ENCODE assay signal across 8 cellular contexts in the genomic region with DNA sequence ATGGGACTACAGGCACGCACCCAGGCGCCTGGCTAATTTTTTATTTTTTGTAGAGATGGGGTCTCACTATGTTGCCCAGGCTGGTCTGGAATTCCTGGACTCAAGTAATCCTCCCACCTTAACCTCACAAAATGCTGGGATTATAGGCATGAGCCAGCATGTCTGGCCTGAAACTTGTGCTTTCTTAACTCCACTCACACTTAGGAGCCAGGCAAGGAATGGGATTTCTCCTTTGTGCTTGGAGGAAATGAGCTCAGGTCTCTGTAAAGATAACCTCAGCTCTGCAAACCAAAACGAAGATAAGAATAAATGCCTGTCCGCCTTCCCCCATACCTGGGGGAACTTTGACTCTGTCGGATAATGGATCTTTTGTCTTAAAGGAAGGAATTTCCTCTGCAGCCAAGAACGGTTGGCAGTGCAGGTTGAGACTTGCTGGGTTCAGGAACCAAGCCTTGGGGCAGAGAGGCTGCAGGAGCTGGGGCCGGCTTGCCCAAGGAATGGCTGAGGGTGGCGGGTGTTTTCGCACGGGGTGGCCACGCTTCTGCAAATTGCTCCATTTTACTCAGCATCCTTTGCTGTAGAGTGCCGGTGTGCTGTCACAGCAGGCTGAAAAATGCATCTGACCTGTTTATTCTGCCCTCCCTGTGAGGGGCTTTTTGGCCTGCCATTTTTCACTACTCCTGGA.
DNase-seq lines count a peak whose midpoint lies in the region; ATAC-seq and TF ChIP-seq lines count a peak whose summit lies in the region.

No MANE protein-coding gene starts in this region.

- CTCF ChIA-PET in CD4-positive, alpha-beta T cell (lab: Charles Lee), result no interaction called here

- no peak overlapping the region for H3K4me3 ChIP-seq in esophagus (ENCODE audit: low read depth in 1 of 2, low read length in 2 of 2)

- TF ChIP-seq CTCF in CD4-positive, alpha-beta T cell (IDR thresholded peaks at IDR 0.05), result no peak

- H3K36me3 Mint-ChIP-seq in CD4-positive, alpha-beta T cell (ENCODE audit: low read depth), result no peaks in the 10 kb centered on the region

- DNase-seq in Daoy (ENCODE audit: low read depth) (peak; percentile 52), HK-2 (ENCODE audit: unreplicated experiment) (no peak), NCI-H2107 treated with DMSO at 0.1 percent for 48 hours (lab: John Stamatoyannopoulos, UW; ENCODE audit: unreplicated experiment) (no peak)
- no peak for DNase-seq in stimulated activated naive CD8-positive, alpha-beta T cell treated with anti-CD3 and anti-CD28 coated beads, Interleukin-15, Interleukin-2, amounts not matched to agents 100 U/mL and 50 U/mL, for 24 hours
- DNase-seq in CD4-positive, alpha-beta T cell, result no peak

- peaks cover 0 to 10% of the 10 kb centered on the region in 2 donors for H3K36me3 ChIP-seq in esophagus (ENCODE audit: control insufficient read depth in 2 of 2, insufficient read depth in 2 of 2, low read length in 1 of 2)

- peak overlapping the region; percentile 57 to 83 for H3K27ac ChIP-seq in esophagus (ENCODE audit: low read depth in 2 of 2, low read length in 1 of 2)
- H3K27ac ChIP-seq in CD4-positive, alpha-beta T cell (ENCODE audit: low read depth, low read length), result no peak overlapping the region

- no peak overlapping the region for H3K27ac Mint-ChIP-seq in CD4-positive, alpha-beta T cell

- H3K9me3 Mint-ChIP-seq in CD4-positive, alpha-beta T cell, result no peaks in the 10 kb centered on the region

- intact Hi-C loops in CD4-positive, alpha-beta T cell (cut with DNase I, micrococcal nuclease), result no loop called here

- POLR2A ChIA-PET in CD4-positive, alpha-beta T cell (lab: Charles Lee), result no interaction called here

- peaks cover 2 to 4% of the 10 kb centered on the region in 2 donors for H3K4me1 ChIP-seq in esophagus (ENCODE audit: control insufficient read depth in 2 of 2, insufficient read depth in 2 of 2, low read length in 1 of 2)

- H3K27me3 Mint-ChIP-seq in CD4-positive, alpha-beta T cell, result peaks cover 30% of the 10 kb centered on the region

- 36 to 44% methylated on average over 12 of the region's 12 CpGs for WGBS in esophagus, 2 donors

- H3K4me3 Mint-ChIP-seq in CD4-positive, alpha-beta T cell, result no peak overlapping the region

- no peaks in the 10 kb centered on the region for H3K4me1 Mint-ChIP-seq in CD4-positive, alpha-beta T cell (ENCODE audit: low read depth)

- no peaks in the 10 kb centered on the region for H3K27me3 ChIP-seq in esophagus (ENCODE audit: control insufficient read depth in 1 of 2, insufficient read depth in 2 of 2, low read length in 2 of 2)
- H3K27me3 ChIP-seq in CD4-positive, alpha-beta T cell (ENCODE audit: control insufficient read depth, insufficient read depth, low read length), result no peaks in the 10 kb centered on the region

- no peaks in the 10 kb centered on the region for H3K9me3 ChIP-seq in esophagus (ENCODE audit: control insufficient read depth in 2 of 2, insufficient read depth in 1 of 2, low read depth in 1 of 2, low read length in 1 of 2)
- no peaks in the 10 kb centered on the region for H3K9me3 ChIP-seq in CD4-positive, alpha-beta T cell (ENCODE audit: control insufficient read depth, low read length)

- peak; percentile 61 for ATAC-seq in GM21381 (IDR thresholded peaks at IDR 0.05; ENCODE audit: unreplicated experiment)
- peak; percentile 23 for ATAC-seq in HG03558 (IDR thresholded peaks at IDR 0.05; ENCODE audit: extremely low read depth, unreplicated experiment)
- ATAC-seq in stimulated activated naive CD8-positive, alpha-beta T cell treated with anti-CD3 and anti-CD28 coated beads, Interleukin-15, Interleukin-2, amounts not matched to agents 100 U/mL and 50 U/mL, for 24 hours, result peak; percentile 40
- no peak for ATAC-seq in CD4-positive, alpha-beta T cell (ENCODE audit: poor library complexity)
